15 cellular contexts compared by ENCODE assay signal in genomic region chr6:14792118-14792955, GRCh38.
DNase-seq lines count a peak whose midpoint lies in the region; ATAC-seq and TF ChIP-seq lines count a peak whose summit lies in the region.
"Had no signal": no experiment of that assay in that cellular context is flagged by ENCODE, and none has a peak within 500 bp of the region (broad histone marks: within the 10 kb centered on the region; RNA-seq: fewer than 3 reads in every experiment).

No MANE protein-coding gene starts in this region.

- intact Hi-C loops in PC-3 (cut with micrococcal nuclease): no loop called here
- intact Hi-C loops in CD4-positive, alpha-beta memory T cell (cut with micrococcal nuclease): no loop called here

- H3K36me3 Mint-ChIP-seq in mesothelial cell of epicardium: no peaks in the 10 kb centered on the region
- H3K36me3 Mint-ChIP-seq in CD4-positive, alpha-beta memory T cell: no peaks in the 10 kb centered on the region
- H3K36me3 Mint-ChIP-seq: CD8-positive, alpha-beta T cell had no signal

- POLR2A ChIA-PET in PC-3 (lab: Charles Lee; ENCODE audit: unreplicated experiment): no interaction called here
- POLR2A ChIA-PET in CD4-positive, alpha-beta memory T cell (lab: Charles Lee; ENCODE audit: partially characterized antibody): no interaction called here

- ATAC-seq in PC-3 (peak; percentile 24; the same call in 1 of the 2 replicates), HG03045 (IDR thresholded peaks at IDR 0.05; ENCODE audit: unreplicated experiment) (no peak)
- ATAC-seq: body of pancreas; CD8-positive, alpha-beta T cell; naive thymus-derived CD4-positive, alpha-beta T cell; Panc1; psoas muscle had no signal

- H3K27ac ChIP-seq in PC-3 (ENCODE audit: low read length): no peak overlapping the region
- H3K27ac ChIP-seq in CD4-positive, alpha-beta memory T cell (ENCODE audit: low read depth, low read length): no peak overlapping the region
- H3K27ac ChIP-seq: body of pancreas, psoas muscle had no signal

- peaks cover 8% of the 10 kb centered on the region; the same call in 1 of the 2 replicates for H3K4me1 ChIP-seq in PC-3 (ENCODE audit: insufficient read depth, low read length)
- no peaks in the 10 kb centered on the region for H3K4me1 ChIP-seq in CD4-positive, alpha-beta memory T cell (ENCODE audit: insufficient read depth, low read length)
- H3K4me1 ChIP-seq: body of pancreas, psoas muscle had no signal

- peak overlapping the region; percentile 0 for H3K27ac Mint-ChIP-seq in mesothelial cell of epicardium
- H3K27ac Mint-ChIP-seq in CD4-positive, alpha-beta memory T cell: no peak overlapping the region
- H3K27ac Mint-ChIP-seq: CD8-positive, alpha-beta T cell; naive thymus-derived CD4-positive, alpha-beta T cell had no signal

- TF ChIP-seq CTCF in PC-3 (conservative IDR thresholded peaks at IDR 0.05; ENCODE audit: low read depth, low read length) (no peak), mesothelial cell of epicardium (IDR thresholded peaks at IDR 0.05; ENCODE audit: unreplicated experiment) (no peak)

- H3K4me3 ChIP-seq in PC-3 (ENCODE audit: low read length): no peak overlapping the region
- H3K4me3 ChIP-seq in CD4-positive, alpha-beta memory T cell (ENCODE audit: low read length in 2 of 2): no peak overlapping the region
- H3K4me3 ChIP-seq: body of pancreas, psoas muscle had no signal

- H3K4me1 Mint-ChIP-seq in mesothelial cell of epicardium: peaks cover 32% of the 10 kb centered on the region
- peaks cover 0 to 2% (median 0%) of the 10 kb centered on the region in 4 donors for H3K4me1 Mint-ChIP-seq in CD4-positive, alpha-beta memory T cell

- H3K9me3 Mint-ChIP-seq in mesothelial cell of epicardium: no peaks in the 10 kb centered on the region
- peaks cover 0 to 1% (median 0%) of the 10 kb centered on the region in 8 donors for H3K9me3 Mint-ChIP-seq in CD4-positive, alpha-beta memory T cell
- H3K9me3 Mint-ChIP-seq: CD8-positive, alpha-beta T cell had no signal

- no peaks in the 10 kb centered on the region for H4K20me1 ChIP-seq in PC-3 (ENCODE audit: low read length)

- no peak overlapping the region for H3K9ac ChIP-seq in PC-3 (ENCODE audit: low read length)

- H3K4me3 Mint-ChIP-seq in mesothelial cell of epicardium: no peak overlapping the region
- H3K4me3 Mint-ChIP-seq in CD4-positive, alpha-beta memory T cell: no peak overlapping the region
- H3K4me3 Mint-ChIP-seq: CD8-positive, alpha-beta T cell; naive thymus-derived CD4-positive, alpha-beta T cell had no signal

- no peak overlapping the region for H3K4me2 ChIP-seq in PC-3 (ENCODE audit: low read length)

- H3K36me3 ChIP-seq in PC-3 (ENCODE audit: low read depth, low read length): no peaks in the 10 kb centered on the region
- H3K36me3 ChIP-seq in CD4-positive, alpha-beta memory T cell (ENCODE audit: insufficient read depth, low read length): no peaks in the 10 kb centered on the region

- no peaks in the 10 kb centered on the region for H3K27me3 ChIP-seq in PC-3 (ENCODE audit: low read length)
- H3K27me3 ChIP-seq in CD4-positive, alpha-beta memory T cell (ENCODE audit: insufficient read depth, low read length): no peaks in the 10 kb centered on the region
- H3K27me3 ChIP-seq: body of pancreas had no signal

- CTCF ChIA-PET in PC-3 (lab: Charles Lee): no interaction called here
- CTCF ChIA-PET in CD4-positive, alpha-beta memory T cell (lab: Charles Lee; ENCODE audit: partially characterized antibody): no interaction called here

- no peaks in the 10 kb centered on the region for H3K9me3 ChIP-seq in PC-3 (ENCODE audit: low read length)
- H3K9me3 ChIP-seq in CD4-positive, alpha-beta memory T cell (ENCODE audit: control insufficient read depth in 1 of 2, low read length in 2 of 2): no peaks in the 10 kb centered on the region
- H3K9me3 ChIP-seq: body of pancreas, psoas muscle had no signal

- DNase-seq in GM04503 (ENCODE audit: low read depth) (peak; percentile 23), NCI-H1105 (lab: John Stamatoyannopoulos, UW) (peak; percentile 60), PC-3 (peak; percentile 63), mesothelial cell of epicardium (ENCODE audit: low spot score in 2 of 2, unreplicated experiment in 2 of 2) (no peak), GF-D8 (lab: John Stamatoyannopoulos, UW) (no peak), SW480 (ENCODE audit: low spot score) (no peak)
- no peak for DNase-seq in CD4-positive, alpha-beta memory T cell
- DNase-seq: activated naive CD4-positive, alpha-beta T cell treated with Interleukin-2 at 50 U/mL for 16 hours; body of pancreas; CD8-positive, alpha-beta T cell; naive thymus-derived CD4-positive, alpha-beta T cell; psoas muscle; SW 1271 had no signal

- no TSS peak for BruUV-seq in PC-3 (replicated peaks; lab: Mats Ljungman, UMichigan)

- no peak overlapping the region for H2AFZ ChIP-seq in PC-3 (ENCODE audit: low read length)

- H3K79me2 ChIP-seq in PC-3 (ENCODE audit: low read length): no peaks in the 10 kb centered on the region

- H3F3A ChIP-seq in PC-3 (ENCODE audit: low read length, unreplicated experiment): no peaks in the 10 kb centered on the region

- peaks cover 18% of the 10 kb centered on the region for H3K27me3 Mint-ChIP-seq in mesothelial cell of epicardium (ENCODE audit: low read depth)
- H3K27me3 Mint-ChIP-seq in CD4-positive, alpha-beta memory T cell: peaks cover 3 to 5% of the 10 kb centered on the region in 2 donors
- H3K27me3 Mint-ChIP-seq: naive thymus-derived CD4-positive, alpha-beta T cell had no signal

- no peaks in the 10 kb centered on the region for H3K9me2 ChIP-seq in PC-3 (replicated peaks; ENCODE audit: low read length)

Comparison
In these comparisons a context has a peak if more than half of its experiments do, and no peak if none do; other contexts are left out.
1. DNase-seq: peak in GM04503 (single experiment), NCI-H1105 (single experiment) and PC-3 (single experiment); none in mesothelial cell of epicardium (0 of 2), CD4-positive, alpha-beta memory T cell (0 of 5), GF-D8 (single experiment) and SW480 (single experiment).